Comparison of ENCODE assay signal across 8 cellular contexts in the genomic region with DNA sequence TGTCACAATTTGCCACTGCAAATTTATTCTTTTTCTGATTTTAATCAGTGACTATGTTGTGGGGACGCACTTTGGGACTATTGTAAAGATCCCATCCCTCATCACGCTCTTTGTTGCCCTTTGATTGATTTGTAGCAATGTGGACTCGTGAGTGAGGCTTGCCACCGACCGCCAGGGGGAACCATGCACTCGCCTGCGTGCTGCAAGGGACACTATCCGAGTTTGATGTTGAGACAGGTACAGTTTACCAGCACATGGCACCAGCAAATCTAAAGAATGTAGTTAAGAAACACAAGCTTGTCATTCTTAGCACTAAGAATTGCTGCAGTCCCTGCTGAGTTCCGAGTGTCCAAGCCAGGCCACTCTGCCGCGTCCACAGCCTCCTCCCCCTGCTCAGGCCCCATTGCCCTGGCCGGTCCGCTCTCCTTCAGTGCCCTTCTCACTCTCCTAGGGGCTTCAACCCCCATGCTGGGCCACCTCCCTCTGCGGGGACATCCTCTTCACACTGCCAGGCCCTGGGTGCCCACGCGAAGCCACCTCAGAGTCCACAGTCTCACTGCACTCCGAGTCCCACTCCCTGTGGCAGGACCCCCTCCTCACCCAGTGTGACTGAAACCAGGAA. TPM values are rescaled to one million over a fixed set of nuclear protein-coding genes. Genes with fewer than 3 reads are reported as not detected.
A peak's percentile ranks its signal among the peaks of the same experiment; 100 is the strongest.
DNase-seq lines count a peak whose midpoint lies in the region; ATAC-seq and TF ChIP-seq lines count a peak whose summit lies in the region.

No MANE protein-coding gene starts in this region.

- H3K36me3 ChIP-seq in ACC112 (ENCODE audit: insufficient read depth, low read length): no peaks in the 10 kb centered on the region
- no peaks in the 10 kb centered on the region for H3K36me3 ChIP-seq in suprapubic skin

- WGBS in suprapubic skin: 18% methylated on average over 13 of the region's 17 CpGs

- peaks cover 5% of the 10 kb centered on the region for H3K9me3 Mint-ChIP-seq in nephron progenitor cell

- H3K9me3 ChIP-seq in suprapubic skin: no peaks in the 10 kb centered on the region

- H3K27ac ChIP-seq in ACC112 (ENCODE audit: low read depth, low read length): no peak overlapping the region
- H3K27ac ChIP-seq in suprapubic skin: no peak overlapping the region

- peaks cover 10% of the 10 kb centered on the region for H3K4me1 Mint-ChIP-seq in nephron progenitor cell

- TF ChIP-seq EP300 in suprapubic skin (IDR thresholded peaks at IDR 0.05): no peak

- TF ChIP-seq CTCF in nephron progenitor cell (IDR thresholded peaks at IDR 0.05): peak; percentile 86
- peak; percentile 50 to 82 for TF ChIP-seq CTCF in suprapubic skin (IDR thresholded peaks at IDR 0.05)

- no peak overlapping the region for H3K27ac Mint-ChIP-seq in nephron progenitor cell

- TF ChIP-seq POLR2A in GM18505 (IDR thresholded peaks at IDR 0.05; ENCODE audit: borderline replicate concordance, extremely low read depth, insufficient read depth, insufficient read length): no peak
- TF ChIP-seq POLR2A in suprapubic skin (IDR thresholded peaks at IDR 0.05): no peak

- no peaks in the 10 kb centered on the region for H3K79me2 ChIP-seq in ACC112 (ENCODE audit: control insufficient read depth, insufficient read depth, low read length, unreplicated experiment)

- peak; percentile 0 for DNase-seq in NCI-H82 treated with DMSO at 0.1 percent for 48 hours (lab: John Stamatoyannopoulos, UW; ENCODE audit: unreplicated experiment)
- DNase-seq in activated T-cell treated with anti-CD3 and anti-CD28 coated beads for 48 hours (ENCODE audit: low read depth): peak; percentile 43
- peak; percentile 45 for DNase-seq in fibroblast of gingiva (ENCODE audit: low read depth)
- peak; percentile 78 for DNase-seq in nephron progenitor cell
- DNase-seq in suprapubic skin (ENCODE audit: low spot score in 2 of 2): no peak

- H3K27me3 ChIP-seq in ACC112 (ENCODE audit: insufficient read depth, low read length): peaks cover 51% of the 10 kb centered on the region
- peaks cover 5% of the 10 kb centered on the region for H3K27me3 ChIP-seq in suprapubic skin

- no peaks in the 10 kb centered on the region for H3K4me1 ChIP-seq in ACC112 (ENCODE audit: control insufficient read depth, insufficient read depth, low read length, unreplicated experiment)
- no peaks in the 10 kb centered on the region for H3K4me1 ChIP-seq in suprapubic skin

- no peak overlapping the region for H2AFZ ChIP-seq in ACC112 (ENCODE audit: low read length, unreplicated experiment)

- peak overlapping the region; percentile 75 for H3K4me3 Mint-ChIP-seq in nephron progenitor cell

- peaks cover 21% of the 10 kb centered on the region for H3K27me3 Mint-ChIP-seq in nephron progenitor cell (ENCODE audit: low read depth, poor library complexity)

- H3K36me3 Mint-ChIP-seq in nephron progenitor cell (ENCODE audit: low read depth): no peaks in the 10 kb centered on the region

- ATAC-seq in GM18505 (IDR thresholded peaks at IDR 0.05; ENCODE audit: unreplicated experiment): peak; percentile 85
- peak; percentile 72 for ATAC-seq in HG03097 (IDR thresholded peaks at IDR 0.05; ENCODE audit: low FRiP score, unreplicated experiment)

- peak overlapping the region; percentile 42; the same call in 1 of the 2 replicates for H3K4me3 ChIP-seq in ACC112 (ENCODE audit: low read depth, low read length)
- no peak overlapping the region for H3K4me3 ChIP-seq in suprapubic skin

RNA-seq across cellular contexts. Expression of gene SFTPA2, which starts 2.0 kb away (rescaled TPM):
- total RNA-seq in suprapubic skin: not detected

RNA-seq across cellular contexts. Expression of gene SFTPA1, which starts 48.5 kb away (rescaled TPM):
- not detected for total RNA-seq in suprapubic skin

RNA-seq across cellular contexts. Expression of gene EIF5AL1, which starts 49.9 kb away (rescaled TPM):
- total RNA-seq in suprapubic skin: under 1 TPM in 3 of 4 donors, not detected in 1; 0.23 to 0.52 (median 0.47) TPM

Comparison
In these comparisons a context has a peak if more than half of its experiments do, and no peak if none do; other contexts are left out.
1. DNase-seq: peak in NCI-H82 treated with DMSO at 0.1 percent for 48 hours (single experiment), activated T-cell treated with anti-CD3 and anti-CD28 coated beads for 48 hours (single experiment), fibroblast of gingiva (single experiment) and nephron progenitor cell (single experiment); none in suprapubic skin (0 of 2).